8 cellular contexts compared by ENCODE assay signal in the genomic region with DNA sequence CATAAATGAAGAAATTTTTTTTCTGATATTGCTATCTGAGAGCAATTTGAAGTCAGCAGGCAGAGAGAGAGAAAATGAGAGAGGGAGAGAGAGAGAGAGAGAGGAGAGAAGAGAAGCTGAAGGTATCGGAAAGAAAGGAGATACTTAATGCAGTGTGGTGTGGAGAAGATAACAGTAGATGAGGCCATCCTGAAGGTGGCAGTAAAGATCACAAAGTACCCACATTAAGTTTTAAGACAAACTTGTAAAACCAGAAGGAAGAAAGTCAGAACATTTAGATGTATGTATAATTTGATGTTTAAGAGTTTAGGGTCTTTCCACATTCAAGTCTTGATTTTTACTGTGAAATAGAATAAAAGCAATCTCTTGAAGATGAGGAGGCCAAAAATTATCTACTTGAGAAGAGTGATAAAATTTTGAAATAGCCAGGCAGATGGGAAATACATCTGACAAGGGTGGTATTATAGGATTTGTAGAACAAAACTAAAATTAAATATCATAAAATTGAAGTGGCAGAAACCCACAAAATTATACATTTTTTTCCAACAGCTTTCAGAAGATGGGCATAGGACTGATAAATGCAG.
DNase-seq lines count a peak whose midpoint lies in the region; ATAC-seq and TF ChIP-seq lines count a peak whose summit lies in the region.

No MANE protein-coding gene starts in this region.

- H3K36me3 ChIP-seq in adipocyte (ENCODE audit: control insufficient read depth, insufficient read depth, low read length, severe bottlenecking) (no peaks in the 10 kb centered on the region), liver (ENCODE audit: control insufficient read depth in 4 of 4, insufficient read depth in 3 of 4, low read depth in 1 of 4, low read length in 3 of 4) (no peaks in the 10 kb centered on the region), ascending aorta (no peaks in the 10 kb centered on the region), osteoblast (ENCODE audit: insufficient read depth, low read length) (no peaks in the 10 kb centered on the region)

- WGBS in liver = 19% methylated on average over 1 of the region's 1 CpG

- peak; percentile 62 to 74 for TF ChIP-seq RAD21 in liver (IDR thresholded peaks at IDR 0.05)

- no peak overlapping the region for H2AFZ ChIP-seq in osteoblast (ENCODE audit: low read length)

- intact Hi-C loops in posterior vena cava (cut with DNase I) (no loop called here), ascending aorta (cut with DNase I) (loop anchor here (10.0 kb wide), 1 partner anchor 1531 kb away; no protein-coding TSS in a partner anchor)

- H3K4me1 ChIP-seq in adipocyte (ENCODE audit: control insufficient read depth, insufficient read depth, low read length) = no peaks in the 10 kb centered on the region
- no peaks in the 10 kb centered on the region for H3K4me1 ChIP-seq in liver (ENCODE audit: control insufficient read depth in 4 of 4, insufficient read depth in 4 of 4, low read length in 3 of 4)
- H3K4me1 ChIP-seq in ascending aorta = no peaks in the 10 kb centered on the region
- H3K4me1 ChIP-seq in osteoblast (ENCODE audit: insufficient read depth, low read length) = no peaks in the 10 kb centered on the region

- no peaks in the 10 kb centered on the region for H3K79me2 ChIP-seq in osteoblast (ENCODE audit: insufficient read depth, low read length)

- no peak overlapping the region for H3K4me3 ChIP-seq in adipocyte (ENCODE audit: low read length)
- H3K4me3 ChIP-seq in liver (ENCODE audit: low read depth in 1 of 3, low read length in 3 of 3) = no peak overlapping the region
- H3K4me3 ChIP-seq in ascending aorta = no peak overlapping the region
- H3K4me3 ChIP-seq in osteoblast (ENCODE audit: insufficient read depth, low read length) = no peak overlapping the region

- peaks cover 6% of the 10 kb centered on the region for H3K27me3 ChIP-seq in adipocyte (replicated peaks; ENCODE audit: control insufficient read depth, insufficient read depth, low read length)
- H3K27me3 ChIP-seq in liver (ENCODE audit: control insufficient read depth in 4 of 4, insufficient read depth in 4 of 4, low read length in 3 of 4) = peaks cover 0 to 2% (median 0%) of the 10 kb centered on the region in 4 donors
- no peaks in the 10 kb centered on the region for H3K27me3 ChIP-seq in ascending aorta
- H3K27me3 ChIP-seq in osteoblast (ENCODE audit: insufficient read depth, low read length) = no peaks in the 10 kb centered on the region

- H4K20me1 ChIP-seq in osteoblast (ENCODE audit: insufficient read depth, low read length) = no peaks in the 10 kb centered on the region

- H3K9me3 ChIP-seq in adipocyte (ENCODE audit: control insufficient read depth, low read length) (no peaks in the 10 kb centered on the region), liver (ENCODE audit: control insufficient read depth in 4 of 4, low read length in 3 of 4) (no peaks in the 10 kb centered on the region), ascending aorta (no peaks in the 10 kb centered on the region), osteoblast (ENCODE audit: low read depth, low read length) (peaks cover 8% of the 10 kb centered on the region)

- H3K9ac ChIP-seq in adipocyte (ENCODE audit: low read length) = no peak overlapping the region
- no peak overlapping the region for H3K9ac ChIP-seq in liver (ENCODE audit: low read depth in 1 of 2, low read length in 2 of 2)

- ATAC-seq in GM21367 (IDR thresholded peaks at IDR 0.05; ENCODE audit: unreplicated experiment) = peak; percentile 86

- H3K27ac ChIP-seq in liver (ENCODE audit: low read depth in 1 of 2, low read length in 2 of 2) = no peak overlapping the region
- no peak overlapping the region for H3K27ac ChIP-seq in ascending aorta
- H3K27ac ChIP-seq in osteoblast (ENCODE audit: low read depth, low read length) = no peak overlapping the region

- TF ChIP-seq CTCF in liver (IDR thresholded peaks at IDR 0.05; ENCODE audit: low read depth, low read length, missing input control) = peak; percentile 43
- TF ChIP-seq CTCF in ascending aorta (IDR thresholded peaks at IDR 0.05) = peak in 1 of 3 experiments; percentile 22
- TF ChIP-seq CTCF in osteoblast (IDR thresholded peaks at IDR 0.05; ENCODE audit: extremely low read depth, low read depth, low read length) = no peak

- no peak overlapping the region for H3K4me2 ChIP-seq in osteoblast (ENCODE audit: insufficient read depth, low read length)

- DNase-seq in DMS153 treated with DMSO at 0.1 percent for 48 hours (lab: John Stamatoyannopoulos, UW; ENCODE audit: unreplicated experiment) = peak; percentile 28
- DNase-seq in NCI-H146 (lab: John Stamatoyannopoulos, UW) = peak; percentile 38
- DNase-seq in adipocyte (ENCODE audit: low read depth) = peak; percentile 74
- DNase-seq in posterior vena cava (ENCODE audit: low spot score) = no peak
- no peak for DNase-seq in ascending aorta (ENCODE audit: low spot score in 2 of 2)
- no peak for DNase-seq in osteoblast (ENCODE audit: insufficient read length, low spot score, missing footprints)

TF ChIP-seq in liver, 16 proteins besides CTCF, POLR2A, EP300 and RAD21:
- TF ChIP-seq, protein P1, sequence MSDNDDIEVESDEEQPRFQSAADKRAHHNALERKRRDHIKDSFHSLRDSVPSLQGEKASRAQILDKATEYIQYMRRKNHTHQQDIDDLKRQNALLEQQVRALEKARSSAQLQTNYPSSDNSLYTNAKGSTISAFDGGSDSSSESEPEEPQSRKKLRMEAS (IDR thresholded peaks at IDR 0.05) = no peak
- TF ChIP-seq JUND (IDR thresholded peaks at IDR 0.05) = no peak

Comparison
In these comparisons a context has a peak if more than half of its experiments do, and no peak if none do; other contexts are left out.
1. DNase-seq: peak in DMS153 treated with DMSO at 0.1 percent for 48 hours (single experiment), NCI-H146 (single experiment) and adipocyte (single experiment); none in posterior vena cava (single experiment), ascending aorta (0 of 2) and osteoblast (single experiment).